10 cellular contexts compared by ENCODE assay signal in the genomic region with DNA sequence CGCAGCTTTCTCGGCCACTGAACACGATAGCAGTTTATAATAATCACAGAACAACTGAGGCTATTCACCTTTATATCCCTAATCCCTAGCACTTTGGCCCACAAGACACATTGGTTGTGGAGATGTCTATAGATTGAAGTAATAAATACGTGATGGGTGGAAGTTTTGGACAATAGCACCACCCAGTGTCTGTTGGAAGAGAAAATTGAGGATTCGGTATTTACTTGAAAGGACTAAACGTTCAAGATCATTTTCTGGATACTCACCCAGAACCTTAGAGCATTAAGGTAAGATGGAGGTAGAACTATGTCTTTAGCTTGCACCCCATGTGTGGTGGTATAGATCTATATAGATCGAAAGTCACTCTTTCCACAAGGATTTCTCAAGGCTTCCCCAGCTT. TPM values are rescaled to one million over a fixed set of nuclear protein-coding genes. Genes with fewer than 3 reads are reported as not detected.
DNase-seq lines count a peak whose midpoint lies in the region; ATAC-seq, FAIRE-seq and TF ChIP-seq lines count a peak whose summit lies in the region.
"Had no signal": no experiment of that assay in that cellular context is flagged by ENCODE, and none has a peak within 500 bp of the region (broad histone marks: within the 10 kb centered on the region; RNA-seq: fewer than 3 reads in every experiment).

No MANE protein-coding gene starts in this region.

- TF ChIP-seq CTCF in GM12878 (IDR thresholded peaks at IDR 0.05 in 2 of 3, conservative IDR thresholded peaks at IDR 0.05 in 1 of 3; ENCODE audit: control insufficient read depth in 2 of 3, extremely low read depth in 1 of 3, insufficient read depth in 1 of 3, low read depth in 3 of 3, low read length in 3 of 3) (peak in 1 of 3 experiments; percentile 17; a peak in 1 of 6 replicates), osteoblast (IDR thresholded peaks at IDR 0.05; ENCODE audit: extremely low read depth, low read depth, low read length) (peak; percentile 15)

- in situ Hi-C loops in GM12878 (cut with MboI), result no loop called here

- H3K36me3 ChIP-seq in GM12878 (ENCODE audit: control insufficient read depth in 2 of 2, insufficient read depth in 2 of 2, low read length in 1 of 2), result no peaks in the 10 kb centered on the region
- H3K36me3 ChIP-seq in osteoblast (ENCODE audit: insufficient read depth, low read length), result no peaks in the 10 kb centered on the region
- no peaks in the 10 kb centered on the region for H3K36me3 ChIP-seq in aorta (ENCODE audit: control insufficient read depth in 1 of 2, insufficient read depth in 2 of 2, low read length in 1 of 2)

- TF ChIP-seq RAD21 in GM12878 (IDR thresholded peaks at IDR 0.05; ENCODE audit: insufficient read depth, low read depth, low read length), result 0 out of 2 replicates have a peak, but pooled peaks have one; percentile 12

- H4K20me1 ChIP-seq in GM12878 (ENCODE audit: control insufficient read depth, insufficient read depth), result no peaks in the 10 kb centered on the region
- no peaks in the 10 kb centered on the region for H4K20me1 ChIP-seq in osteoblast (ENCODE audit: insufficient read depth, low read length)

- no peak overlapping the region for H3K27ac ChIP-seq in GM12878 (ENCODE audit: control insufficient read depth, insufficient read depth)
- H3K27ac ChIP-seq in osteoblast (ENCODE audit: low read depth, low read length), result no peak overlapping the region
- H3K27ac ChIP-seq in aorta (ENCODE audit: low read depth in 1 of 2, low read length in 2 of 2), result no peak overlapping the region

- peak; percentile 42 for DNase-seq in NCI-H146 (lab: John Stamatoyannopoulos, UW)
- no peak for DNase-seq in GM12878 (ENCODE audit: low read depth, low spot score)
- no peak for DNase-seq in osteoblast (ENCODE audit: insufficient read length, low spot score, missing footprints)
- DNase-seq in aorta, result no peak
- no peak for DNase-seq in ureter (ENCODE audit: low spot score)
- no peak for DNase-seq in dedifferentiated amniotic fluid mesenchymal stem cell (ENCODE audit: extremely low spot score)
- DNase-seq: GOT3 had no signal

- peak; percentile 81 for FAIRE-seq in G401.6 (lab: Jason Lieb, UNC)
- no peak for FAIRE-seq in GM12878 (lab: Jason Lieb, UNC)
- FAIRE-seq: keratinocyte had no signal

- ATAC-seq in GM12878 (no peak), aorta (ENCODE audit: low FRiP score) (no peak), GM21786 (IDR thresholded peaks at IDR 0.05; ENCODE audit: unreplicated experiment) (no peak)

- intact Hi-C loops in GM12878 (cut with micrococcal nuclease; ENCODE audit: unreplicated experiment), result loop anchor here (5.0 kb wide), 1 partner anchor 345 kb away; no protein-coding TSS in a partner anchor
- intact Hi-C loops in aorta (cut with DNase I), result loop anchor here (5.0 to 10.0 kb wide), 3 partner anchors 227 to 450 kb away; a partner anchor contains a TSS

- BruUV-seq in GM12878 (replicated peaks; lab: Mats Ljungman, UMichigan), result no TSS peak

- POLR2A ChIA-PET in GM12878 (lab: Charles Lee), result no interaction called here

- TF ChIP-seq POLR2A in GM12878 (IDR thresholded peaks at IDR 0.05; ENCODE audit: low read depth, low read length), result no peak

- RAD21 ChIA-PET in GM12878 (lab: Charles Lee; ENCODE audit: unreplicated experiment), result no interaction called here

- H3K4me3 ChIP-seq in GM12878 (no peak overlapping the region), osteoblast (ENCODE audit: insufficient read depth, low read length) (no peak overlapping the region), aorta (ENCODE audit: low read length in 2 of 2) (no peak overlapping the region)

- SMC1A ChIA-PET in GM12878 (lab: Charles Lee; ENCODE audit: uncharacterized antibody, unreplicated experiment), result no interaction called here

- 50% methylated on average over 7 of the region's 7 CpGs for whole genome bisulfite sequencing in GM12878 (ENCODE audit: insufficient coverage, insufficient replicate concordance, low lambda C conversion rate, missing lambda C conversion rate)
- 30 to 43% methylated on average over 7 of the region's 7 CpGs for WGBS in aorta, 2 donors

- H3K9me3 ChIP-seq in GM12878 (replicated peaks; ENCODE audit: control insufficient read depth, insufficient read depth, low read length), result no peaks in the 10 kb centered on the region
- H3K9me3 ChIP-seq in osteoblast (ENCODE audit: low read depth, low read length), result no peaks in the 10 kb centered on the region
- H3K9me3 ChIP-seq in aorta (ENCODE audit: control insufficient read depth, low read length), result no peaks in the 10 kb centered on the region

- H3K79me2 ChIP-seq in GM12878 (ENCODE audit: control insufficient read depth, insufficient read depth, low read length) (no peaks in the 10 kb centered on the region), osteoblast (ENCODE audit: insufficient read depth, low read length) (no peaks in the 10 kb centered on the region)

- CTCF ChIA-PET in GM12878 (lab: Yijun Ruan, JAX), result no interaction called here

- H3K4me2 ChIP-seq in GM12878 (ENCODE audit: control insufficient read depth, insufficient read depth), result no peak overlapping the region
- peak overlapping the region; percentile 51 for H3K4me2 ChIP-seq in osteoblast (ENCODE audit: insufficient read depth, low read length)

- no peaks in the 10 kb centered on the region for H3K4me1 ChIP-seq in GM12878 (ENCODE audit: control insufficient read depth, insufficient read depth, low read length)
- no peaks in the 10 kb centered on the region for H3K4me1 ChIP-seq in osteoblast (ENCODE audit: insufficient read depth, low read length)
- H3K4me1 ChIP-seq in aorta (ENCODE audit: control insufficient read depth in 1 of 2, insufficient read depth in 2 of 2, low read length in 2 of 2), result no peaks in the 10 kb centered on the region

- no peak for TF ChIP-seq EP300 in GM12878 (IDR thresholded peaks at IDR 0.05; ENCODE audit: borderline replicate concordance in 1 of 2, control insufficient read depth in 1 of 2, low read depth in 2 of 2, low read length in 2 of 2)

- H2AFZ ChIP-seq in GM12878 (ENCODE audit: control insufficient read depth, low read depth, low read length) (no peak overlapping the region), osteoblast (ENCODE audit: low read length) (no peak overlapping the region)

- H3K27me3 ChIP-seq in GM12878 (replicated peaks in 1 of 2; ENCODE audit: control insufficient read depth in 2 of 2, insufficient read depth in 2 of 2, low read length in 1 of 2) (no peaks in the 10 kb centered on the region), osteoblast (ENCODE audit: insufficient read depth, low read length) (peaks cover 14% of the 10 kb centered on the region), aorta (ENCODE audit: control insufficient read depth in 1 of 2, insufficient read depth in 2 of 2, low read length in 1 of 2) (no peaks in the 10 kb centered on the region)

- no peak overlapping the region for H3K9ac ChIP-seq in GM12878 (ENCODE audit: control insufficient read depth, insufficient read depth, low read length)

TF ChIP-seq in GM12878, 131 proteins besides CTCF, POLR2A, EP300 and RAD21 (continues in another document):
- no peak for TF ChIP-seq SPI1 (IDR thresholded peaks at IDR 0.05; ENCODE audit: borderline replicate concordance, insufficient read depth, low read depth, low read length)
- TF ChIP-seq IKZF2 (IDR thresholded peaks at IDR 0.05), result no peak

RNA-seq across cellular contexts. Expression of a gene that starts 0.8 kb away (rescaled TPM):
- not detected in 2 replicates for total RNA-seq in GM12878 (2013; cell fraction: nucleolus; rRNA removed)
- not detected in 2 replicates for total RNA-seq in GM12878 (2014; rRNA removed)
- total RNA-seq in GM12878 (2014; rRNA removed; fragmentation: Illumina TruSeq; extraction: Trizol), result not detected in 2 replicates
- total RNA-seq in GM12878 (2021), result not detected in 2 replicates
- not detected for polyA plus RNA-seq in GM12878 (2011; ENCODE audit: low read depth)
- not detected in 2 replicates for polyA plus RNA-seq in GM12878 (2011; rRNA removed)
- not detected in 2 replicates for polyA plus RNA-seq in GM12878 (2011; cell fraction: cytosol; rRNA removed)
- polyA plus RNA-seq in GM12878 (2011; cell fraction: nucleus; rRNA removed), result not detected in 2 replicates
- not detected in 2 replicates for polyA plus RNA-seq in GM12878 (2012)
- not detected in 2 replicates for polyA plus RNA-seq in GM12878 (2014; fragmentation: Illumina TruSeq; extraction: Trizol)
- not detected for polyA plus RNA-seq in GM12878 (2014; fragmentation: Nextera tagmentation; extraction: Ambion mirVana)
- polyA plus RNA-seq in GM12878 (2014; rRNA removed), result not detected in 2 replicates
- polyA plus RNA-seq in GM12878 (2016; fragmentation: Nextera tagmentation; extraction: Ambion mirVana), result under 1 TPM in 1 of 2 experiments, not detected in 1; 0.25 TPM
- polyA minus RNA-seq in GM12878 (2011; rRNA and poly(A)+ RNA removed), result not detected in 2 replicates
- not detected in 2 replicates for polyA minus RNA-seq in GM12878 (2011; cell fraction: cytosol; rRNA and poly(A)+ RNA removed)
- not detected in 2 replicates for polyA minus RNA-seq in GM12878 (2011; cell fraction: nucleus; rRNA and poly(A)+ RNA removed)
- 0.29 TPM in 1 of 2 replicates, not detected in the other for total RNA-seq in osteoblast
- total RNA-seq in aorta, result 1 to 10 TPM in 1 of 2 donors, under 1 TPM in 1; 0.55 to 1.2 TPM
- polyA plus RNA-seq in aorta, result 1 to 10 TPM; 2.4 to 3.8 TPM
- total RNA-seq in ureter, result not detected
- polyA plus RNA-seq: keratinocyte had no signal

RNA-seq across cellular contexts. Expression of a gene that starts 45.7 kb away (rescaled TPM):
- not detected in 2 replicates for total RNA-seq in GM12878 (2013; cell fraction: nucleolus; rRNA removed)
- not detected in 2 replicates for total RNA-seq in GM12878 (2014; rRNA removed)
- total RNA-seq in GM12878 (2014; rRNA removed; fragmentation: Illumina TruSeq; extraction: Trizol), result not detected in 2 replicates
- total RNA-seq in GM12878 (2021), result not detected in 2 replicates
- not detected for polyA plus RNA-seq in GM12878 (2011; ENCODE audit: low read depth)
- not detected in 2 replicates for polyA plus RNA-seq in GM12878 (2011; rRNA removed)
- not detected in 2 replicates for polyA plus RNA-seq in GM12878 (2011; cell fraction: cytosol; rRNA removed)
- polyA plus RNA-seq in GM12878 (2011; cell fraction: nucleus; rRNA removed), result not detected in 2 replicates
- polyA plus RNA-seq in GM12878 (2012), result not detected in 2 replicates
- polyA plus RNA-seq in GM12878 (2014; fragmentation: Illumina TruSeq; extraction: Trizol), result not detected in 2 replicates
- not detected for polyA plus RNA-seq in GM12878 (2014; fragmentation: Nextera tagmentation; extraction: Ambion mirVana)
- not detected in 2 replicates for polyA plus RNA-seq in GM12878 (2014; rRNA removed)
- not detected for polyA plus RNA-seq in GM12878 (2016; fragmentation: Nextera tagmentation; extraction: Ambion mirVana)
- not detected in 2 replicates for polyA minus RNA-seq in GM12878 (2011; rRNA and poly(A)+ RNA removed)
- not detected in 2 replicates for polyA minus RNA-seq in GM12878 (2011; cell fraction: cytosol; rRNA and poly(A)+ RNA removed)
- polyA minus RNA-seq in GM12878 (2011; cell fraction: nucleus; rRNA and poly(A)+ RNA removed), result not detected in 2 replicates
- total RNA-seq in osteoblast, result not detected in 2 replicates
- not detected for total RNA-seq in aorta
- polyA plus RNA-seq in aorta, result not detected
- not detected for total RNA-seq in ureter
- polyA plus RNA-seq: keratinocyte had no signal
